Comparison of ENCODE assay signal across 12 cellular contexts in genomic region chr1:85225624-85226380, GRCh38. TPM values are rescaled to one million over a fixed set of nuclear protein-coding genes. Genes with fewer than 3 reads are reported as not detected.
DNase-seq lines count a peak whose midpoint lies in the region; ATAC-seq and TF ChIP-seq lines count a peak whose summit lies in the region.
"Had no signal": no experiment of that assay in that cellular context is flagged by ENCODE, and none has a peak within 500 bp of the region (broad histone marks: within the 10 kb centered on the region; RNA-seq: fewer than 3 reads in every experiment).

No MANE protein-coding gene starts in this region.

- no peaks in the 10 kb centered on the region for H3K4me1 Mint-ChIP-seq in stimulated activated naive B cell treated with anti-CD40 and anti-IgM and Interleukin-4, amounts not matched to agents 10 μg/mL and 1 μg/mL and 100 μg/mL, for 72 hours

- H3K4me1 ChIP-seq in HUES48 (ENCODE audit: control insufficient read depth, insufficient read depth, low read length) (peaks cover 26% of the 10 kb centered on the region), muscle layer of colon (ENCODE audit: insufficient read depth, low read length) (peaks cover 64% of the 10 kb centered on the region)

- peaks cover 4 to 8% of the 10 kb centered on the region in 2 donors for H3K27me3 Mint-ChIP-seq in stimulated activated naive B cell treated with anti-CD40 and anti-IgM and Interleukin-4, amounts not matched to agents 10 μg/mL and 1 μg/mL and 100 μg/mL, for 72 hours

- H3K4me3 Mint-ChIP-seq in stimulated activated naive B cell treated with anti-CD40 and anti-IgM and Interleukin-4, amounts not matched to agents 10 μg/mL and 1 μg/mL and 100 μg/mL, for 72 hours = no peak overlapping the region
- H3K4me3 Mint-ChIP-seq: stimulated activated naive CD8-positive, alpha-beta T cell treated with anti-CD3 and anti-CD28 coated beads, Interleukin-15, amount 100 ng/mL, for 72 hours had no signal

- H3K9ac ChIP-seq in HUES48 (ENCODE audit: low read depth, low read length) (peak overlapping the region; percentile 5; the same call in 1 of the 2 replicates), muscle layer of colon (ENCODE audit: low read length) (no peak overlapping the region)

- H3K36me3 Mint-ChIP-seq in stimulated activated naive B cell treated with anti-CD40 and anti-IgM and Interleukin-4, amounts not matched to agents 10 μg/mL and 1 μg/mL and 100 μg/mL, for 72 hours = no peaks in the 10 kb centered on the region

- ATAC-seq in stimulated activated naive B cell treated with anti-CD40 and anti-IgM and Interleukin-4, amounts not matched to agents 10 μg/mL and 1 μg/mL and 100 μg/mL, for 72 hours (replicated peaks) = no peak
- ATAC-seq in GM19397 (IDR thresholded peaks at IDR 0.05; ENCODE audit: unreplicated experiment) = no peak
- ATAC-seq: stimulated activated naive CD8-positive, alpha-beta T cell treated with anti-CD3 and anti-CD28 coated beads, Interleukin-15, amount 100 ng/mL, for 72 hours had no signal

- H3K27ac ChIP-seq in 22Rv1 (peak overlapping the region; percentile 50), HUES48 (ENCODE audit: low read depth, low read length) (peak overlapping the region; percentile 73), muscle layer of colon (ENCODE audit: low read depth, low read length) (peak overlapping the region; percentile 64)

- H3K27ac Mint-ChIP-seq in stimulated activated naive B cell treated with anti-CD40 and anti-IgM and Interleukin-4, amounts not matched to agents 10 μg/mL and 1 μg/mL and 100 μg/mL, for 72 hours = no peak overlapping the region
- H3K27ac Mint-ChIP-seq: stimulated activated naive CD8-positive, alpha-beta T cell treated with anti-CD3 and anti-CD28 coated beads, Interleukin-15, amount 100 ng/mL, for 72 hours had no signal

- H3K9me3 ChIP-seq in HUES48 (ENCODE audit: control insufficient read depth, insufficient read depth, low read length) (no peaks in the 10 kb centered on the region), muscle layer of colon (ENCODE audit: low read length) (no peaks in the 10 kb centered on the region)

- H3K9me3 Mint-ChIP-seq in stimulated activated naive B cell treated with anti-CD40 and anti-IgM and Interleukin-4, amounts not matched to agents 10 μg/mL and 1 μg/mL and 100 μg/mL, for 72 hours = no peaks in the 10 kb centered on the region
- H3K9me3 Mint-ChIP-seq: stimulated activated naive CD8-positive, alpha-beta T cell treated with anti-CD3 and anti-CD28 coated beads, Interleukin-15, amount 100 ng/mL, for 72 hours had no signal

- no peaks in the 10 kb centered on the region for H3K36me3 ChIP-seq in HUES48 (ENCODE audit: control insufficient read depth, insufficient read depth, low read length)
- no peaks in the 10 kb centered on the region for H3K36me3 ChIP-seq in muscle layer of colon (ENCODE audit: insufficient read depth, low read length)

- H3K4me3 ChIP-seq in HUES48 (ENCODE audit: low read depth, low read length) = peak overlapping the region; percentile 30; the same call in 1 of the 2 replicates
- H3K4me3 ChIP-seq in choroid plexus epithelial cell (ENCODE audit: low read depth, low read length) = no peak overlapping the region
- H3K4me3 ChIP-seq in muscle layer of colon (ENCODE audit: low read depth in 1 of 2, low read length in 2 of 2) = peak overlapping the region in 1 of 2 donors; percentile 10

- H3K27me3 ChIP-seq in HUES48 (ENCODE audit: control insufficient read depth, insufficient read depth, low read length) = no peaks in the 10 kb centered on the region
- no peaks in the 10 kb centered on the region for H3K27me3 ChIP-seq in muscle layer of colon (ENCODE audit: control insufficient read depth in 1 of 2, insufficient read depth in 2 of 2, low read length in 2 of 2)

- TF ChIP-seq CTCF in 22Rv1 (IDR thresholded peaks at IDR 0.05) (no peak), choroid plexus epithelial cell (conservative IDR thresholded peaks at IDR 0.05; ENCODE audit: low read depth, low read length) (no peak)

- DNase-seq in choroid plexus epithelial cell (ENCODE audit: low read depth) (peak; percentile 39), mesenteric fat pad (ENCODE audit: low spot score) (no peak), NOMO-1 treated with dmso at 0.1 percent for 144 hours (lab: John Stamatoyannopoulos, UW; ENCODE audit: unreplicated experiment) (no peak)
- no peak for DNase-seq in stimulated activated naive B cell treated with anti-CD40 and anti-IgM and Interleukin-4, amounts not matched to agents 10 μg/mL and 1 μg/mL and 100 μg/mL, for 72 hours
- DNase-seq: activated T-cell treated with anti-CD3 and anti-CD28 coated beads for 4 hours; EL; stimulated activated CD4-positive, alpha-beta T cell treated with anti-CD3 and anti-CD28 coated beads, Interleukin-2, amount 100 ng/mL, for 48 hours; stimulated activated naive CD8-positive, alpha-beta T cell treated with anti-CD3 and anti-CD28 coated beads, Interleukin-15, amount 100 ng/mL, for 72 hours had no signal

RNA-seq across cellular contexts. Expression of gene SYDE2, which starts 25.0 kb away (rescaled TPM):
- 9.3 TPM for total RNA-seq in mesenteric fat pad

RNA-seq across cellular contexts. Expression of gene C1orf52, which starts 33.7 kb away (rescaled TPM):
- 18.5 TPM for total RNA-seq in mesenteric fat pad

RNA-seq across cellular contexts. Expression of gene BCL10, which starts 50.6 kb away (rescaled TPM):
- 22.2 TPM for total RNA-seq in mesenteric fat pad
